Comparison of ENCODE assay signal across 14 cellular contexts in genomic region chr5:168327451-168327850, GRCh38.
"Had no signal": no experiment of that assay in that cellular context is flagged by ENCODE, and none has a peak within 500 bp of the region (broad histone marks: within the 10 kb centered on the region; RNA-seq: fewer than 3 reads in every experiment).

No MANE protein-coding gene starts in this region.

- H3K4me1 ChIP-seq: uterus had no signal

- H3K4me3 Mint-ChIP-seq: activated CD8-positive, alpha-beta T cell treated with anti-CD3 and anti-CD28 coated beads for 36 hours; activated naive CD8-positive, alpha-beta T cell treated with anti-CD3 and anti-CD28 coated beads, Interleukin-2, amount 10 ng/mL, durations not matched to agents 7 days and 5 days; neural progenitor cell; stimulated activated effector memory CD8-positive, alpha-beta T cell treated with anti-CD3 and anti-CD28 coated beads, Interleukin-12 subunit alpha, Interleukin-12 subunit beta, amount 100 ng/mL, for 72 hours; T-helper 1 cell treated with Interleukin-12 subunit alpha and Interleukin-12 subunit beta and Interleukin-4 antibody, amounts not matched to agents 30 μg/mL and 1 μg/mL, for 36 hours; WTC11 had no signal

- H3K4me1 Mint-ChIP-seq: activated naive CD8-positive, alpha-beta T cell treated with anti-CD3 and anti-CD28 coated beads, Interleukin-2, amount 10 ng/mL, durations not matched to agents 7 days and 5 days; stimulated activated effector memory CD8-positive, alpha-beta T cell treated with anti-CD3 and anti-CD28 coated beads, Interleukin-12 subunit alpha, Interleukin-12 subunit beta, amount 100 ng/mL, for 72 hours had no signal

- H3K27ac ChIP-seq: neural progenitor cell, ovary, thyroid gland, uterus had no signal

- H3K36me3 ChIP-seq: neural progenitor cell, ovary, thyroid gland, uterus had no signal

- H3K4me2 ChIP-seq: neural progenitor cell had no signal

- H3K9me3 ChIP-seq: ovary, thyroid gland, uterus had no signal

- H3K27ac Mint-ChIP-seq: activated CD8-positive, alpha-beta T cell treated with anti-CD3 and anti-CD28 coated beads for 36 hours; activated naive CD8-positive, alpha-beta T cell treated with anti-CD3 and anti-CD28 coated beads, Interleukin-2, amount 10 ng/mL, durations not matched to agents 7 days and 5 days; neural progenitor cell; stimulated activated effector memory CD8-positive, alpha-beta T cell treated with anti-CD3 and anti-CD28 coated beads, Interleukin-12 subunit alpha, Interleukin-12 subunit beta, amount 100 ng/mL, for 72 hours; T-helper 1 cell treated with Interleukin-12 subunit alpha and Interleukin-12 subunit beta and Interleukin-4 antibody, amounts not matched to agents 30 μg/mL and 1 μg/mL, for 36 hours had no signal

- ATAC-seq: activated CD8-positive, alpha-beta T cell treated with anti-CD3 and anti-CD28 coated beads for 36 hours; stimulated activated effector memory CD8-positive, alpha-beta T cell treated with anti-CD3 and anti-CD28 coated beads, Interleukin-12 subunit alpha, Interleukin-12 subunit beta, amount 100 ng/mL, for 72 hours; WTC11 had no signal

- H3K4me3 ChIP-seq: neural progenitor cell, ovary, thyroid gland, uterus had no signal

- H3K36me3 Mint-ChIP-seq: activated naive CD8-positive, alpha-beta T cell treated with anti-CD3 and anti-CD28 coated beads, Interleukin-2, amount 10 ng/mL, durations not matched to agents 7 days and 5 days; neural progenitor cell; stimulated activated effector memory CD8-positive, alpha-beta T cell treated with anti-CD3 and anti-CD28 coated beads, Interleukin-12 subunit alpha, Interleukin-12 subunit beta, amount 100 ng/mL, for 72 hours; WTC11 had no signal

- H3K9ac ChIP-seq: neural progenitor cell had no signal

- H3K9me3 Mint-ChIP-seq: activated CD8-positive, alpha-beta T cell treated with anti-CD3 and anti-CD28 coated beads for 36 hours; activated naive CD8-positive, alpha-beta T cell treated with anti-CD3 and anti-CD28 coated beads, Interleukin-2, amount 10 ng/mL, durations not matched to agents 7 days and 5 days; stimulated activated effector memory CD8-positive, alpha-beta T cell treated with anti-CD3 and anti-CD28 coated beads, Interleukin-12 subunit alpha, Interleukin-12 subunit beta, amount 100 ng/mL, for 72 hours; T-helper 1 cell treated with Interleukin-12 subunit alpha and Interleukin-12 subunit beta and Interleukin-4 antibody, amounts not matched to agents 30 μg/mL and 1 μg/mL, for 36 hours; WTC11 had no signal

- H2AFZ ChIP-seq: neural progenitor cell had no signal

- H3K27me3 ChIP-seq: neural progenitor cell, ovary, thyroid gland, uterus had no signal

- DNase-seq: activated CD4-positive, alpha-beta T cell treated with anti-CD3 and anti-CD28 coated beads for 4 hours; activated CD8-positive, alpha-beta T cell treated with anti-CD3 and anti-CD28 coated beads for 36 hours; activated naive CD8-positive, alpha-beta T cell treated with anti-CD3 and anti-CD28 coated beads, Interleukin-2, amount 10 ng/mL, durations not matched to agents 7 days and 5 days; effector memory CD4-positive, alpha-beta T cell; foreskin melanocyte; midbrain; ovary; stimulated activated CD4-positive, alpha-beta T cell treated with anti-CD3 and anti-CD28 coated beads, Interleukin-12 subunit alpha, Interleukin-12 subunit beta, amount 100 ng/mL, for 4 hours; thyroid gland; uterus had no signal
